Comparison of ENCODE assay signal across 28 cellular contexts in the genomic region with DNA sequence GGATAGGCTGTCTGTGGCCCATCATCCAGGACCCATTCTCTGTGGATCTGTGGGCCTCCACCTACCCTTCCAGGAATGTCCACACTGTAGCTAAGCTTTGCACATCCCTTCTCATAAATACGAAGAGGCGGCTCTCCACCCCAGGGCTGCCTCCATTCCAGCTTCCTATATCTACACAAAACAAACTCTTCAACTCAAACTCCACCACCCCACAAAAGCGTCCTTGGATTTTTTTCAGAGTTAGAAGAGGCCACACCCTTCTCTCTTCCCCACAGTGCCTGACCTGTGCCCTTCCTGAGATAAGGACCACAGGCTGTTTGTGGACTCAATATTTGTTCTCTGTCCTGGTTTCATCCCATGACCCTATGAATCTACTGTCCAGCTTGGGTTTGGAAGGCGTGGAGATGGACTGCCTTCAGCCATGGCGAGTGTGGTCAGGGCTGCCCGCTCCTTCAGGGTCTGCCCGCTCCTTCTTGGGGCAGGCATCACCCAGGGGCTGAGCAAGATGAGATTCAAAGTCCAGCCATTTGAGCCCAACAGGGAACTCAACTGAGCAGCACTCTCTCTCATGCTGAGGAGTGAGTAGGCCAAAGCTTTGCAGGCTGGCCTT. TPM values are rescaled to one million over a fixed set of nuclear protein-coding genes. Genes with fewer than 3 reads are reported as not detected.
DNase-seq lines count a peak whose midpoint lies in the region; ATAC-seq, FAIRE-seq and TF ChIP-seq lines count a peak whose summit lies in the region.
"Had no signal": no experiment of that assay in that cellular context is flagged by ENCODE, and none has a peak within 500 bp of the region (broad histone marks: within the 10 kb centered on the region; RNA-seq: fewer than 3 reads in every experiment).

No MANE protein-coding gene starts in this region.

- H3K36me3 Mint-ChIP-seq in WTC11 (peaks cover 11% of the 10 kb centered on the region), osteocyte (ENCODE audit: unreplicated experiment) (no peaks in the 10 kb centered on the region)
- H3K36me3 Mint-ChIP-seq: CD14-positive monocyte; CD8-positive, alpha-beta memory T cell had no signal

- H3K9me3 Mint-ChIP-seq in WTC11: peaks cover 25% of the 10 kb centered on the region
- H3K9me3 Mint-ChIP-seq in osteocyte (ENCODE audit: unreplicated experiment): peaks cover 5% of the 10 kb centered on the region

- H2AFZ ChIP-seq in HepG2 (ENCODE audit: low read length): no peak overlapping the region
- H2AFZ ChIP-seq in osteoblast (ENCODE audit: low read length): no peak overlapping the region

- TF ChIP-seq POLR2A in HepG2 (IDR thresholded peaks at IDR 0.05; ENCODE audit: insufficient read depth in 1 of 2, low read depth in 2 of 2, low read length in 2 of 2): 0 out of 4 replicates have a peak, but pooled peaks of 1 of the 2 experiments have one; percentile 34

- intact Hi-C loops in HepG2 (cut with micrococcal nuclease; ENCODE audit: unreplicated experiment) (no loop called here), lower lobe of right lung (cut with DNase I) (no loop called here)

- H3K9me3 ChIP-seq in HepG2 (ENCODE audit: low read length) (no peaks in the 10 kb centered on the region), lower lobe of right lung (no peaks in the 10 kb centered on the region), osteoblast (ENCODE audit: low read depth, low read length) (no peaks in the 10 kb centered on the region)
- H3K9me3 ChIP-seq: BE2C, HAP-1 had no signal

- H3K27ac ChIP-seq in HepG2 (ENCODE audit: extremely low read length, insufficient read depth, low read length): peak overlapping the region; percentile 64
- no peak overlapping the region for H3K27ac ChIP-seq in lower lobe of right lung
- no peak overlapping the region for H3K27ac ChIP-seq in osteoblast (ENCODE audit: low read depth, low read length)
- H3K27ac ChIP-seq: A549; BLaER1 treated with 17β-estradiol and CSF1 and Interleukin-3, amounts not matched to agents 10 nM and 100 nM had no signal

- no TSS peak for BruUV-seq in HepG2 (replicated peaks; lab: Mats Ljungman, UMichigan)

- POLR2A ChIA-PET in WTC11 (lab: Charles Lee): no interaction called here
- POLR2A ChIA-PET in HepG2 (lab: Yijun Ruan, JAX): interaction anchor here (0.8 to 1.9 kb wide), 23 partner anchors 11 to 229 kb away, joined by 3 to 20 read pairs (median 5); partner anchors contain the start of genes SERPINA1, SERPINA10, SERPINA11 and SERPINA3

- peaks cover 11% of the 10 kb centered on the region for H3K4me1 Mint-ChIP-seq in WTC11
- peaks cover 2% of the 10 kb centered on the region for H3K4me1 Mint-ChIP-seq in osteocyte (ENCODE audit: unreplicated experiment)
- H3K4me1 Mint-ChIP-seq: CD8-positive, alpha-beta memory T cell had no signal

- in situ Hi-C loops in HepG2 (cut with HindIII; ENCODE audit: extremely low pct_ligation_motif_present, low pct_unique_long_range_greater_than_20kb): no loop called here

- H3K9ac ChIP-seq in HepG2 (ENCODE audit: insufficient read depth, low read depth, low read length): 0 out of 2 replicates have a peak overlapping the region, but pooled peaks have one; percentile 3
- H3K9ac ChIP-seq: BLaER1 treated with 17β-estradiol and CSF1 and Interleukin-3, amounts not matched to agents 10 nM and 100 nM had no signal

- CTCF ChIA-PET in WTC11 (lab: Charles Lee) (interaction anchor here (0.6 to 1.8 kb wide), 3 partner anchors 27 to 726 kb away, joined by 3 to 14 read pairs (median 9); no protein-coding TSS in a partner anchor), HepG2 (lab: Yijun Ruan, JAX; ENCODE audit: low intra/inter-chr PET ratio, low total read pairs) (interaction anchor here (1.7 kb wide), 1 partner anchor 15 kb away, joined by 4 read pairs; no protein-coding TSS in a partner anchor)

- H3K27me3 ChIP-seq in HepG2 (ENCODE audit: control insufficient read depth in 1 of 2, insufficient read depth in 2 of 2, low read length in 2 of 2) (no peaks in the 10 kb centered on the region), lower lobe of right lung (ENCODE audit: low read depth) (peaks cover 6% of the 10 kb centered on the region), osteoblast (ENCODE audit: insufficient read depth, low read length) (peaks cover 23% of the 10 kb centered on the region)
- H3K27me3 ChIP-seq: BE2C; BLaER1 treated with 17β-estradiol and CSF1 and Interleukin-3, amounts not matched to agents 10 nM and 100 nM had no signal

- H3K4me2 ChIP-seq in HepG2 (ENCODE audit: low read depth, low read length) (peak overlapping the region; percentile 71), osteoblast (ENCODE audit: insufficient read depth, low read length) (no peak overlapping the region)
- H3K4me2 ChIP-seq: A549; BLaER1 treated with 17β-estradiol and CSF1 and Interleukin-3, amounts not matched to agents 10 nM and 100 nM had no signal

- H3K79me2 ChIP-seq in HepG2 (ENCODE audit: insufficient read depth, low read length): no peaks in the 10 kb centered on the region
- H3K79me2 ChIP-seq in osteoblast (ENCODE audit: insufficient read depth, low read length): no peaks in the 10 kb centered on the region

- FAIRE-seq in HepG2 (lab: Jason Lieb, UNC): peak; percentile 97
- FAIRE-seq: A549, D721Med, GM12878, GM18507, H54 had no signal

- DNase-seq in HuH-7 (ENCODE audit: low spot score) (peak; percentile 52), WTC11 (ENCODE audit: low spot score) (no peak), HepG2 (ENCODE audit: low spot score) (peak; percentile 95), osteocyte (ENCODE audit: extremely low spot score, unreplicated experiment) (peak; percentile 66), lower lobe of right lung (no peak), osteoblast (ENCODE audit: insufficient read length, low spot score, missing footprints) (no peak), NAMALWA (ENCODE audit: low spot score) (no peak)
- DNase-seq: 8988T; ACHN; AML-193; BE2C; CD4-positive, alpha-beta T cell; CD8-positive, alpha-beta memory T cell; DMS 273 treated with DMSO at 0.1 percent for 48 hours; DMS79; EL; GDM1; GOT3; HFFc6 had no signal

- H3K36me3 ChIP-seq in HepG2 (replicated peaks in 1 of 2; ENCODE audit: control insufficient read depth in 1 of 2, insufficient read depth in 2 of 2, low read length in 2 of 2): no peaks in the 10 kb centered on the region
- H3K36me3 ChIP-seq in lower lobe of right lung: no peaks in the 10 kb centered on the region
- H3K36me3 ChIP-seq in osteoblast (ENCODE audit: insufficient read depth, low read length): no peaks in the 10 kb centered on the region
- H3K36me3 ChIP-seq: BE2C; BLaER1 treated with 17β-estradiol and CSF1 and Interleukin-3, amounts not matched to agents 10 nM and 100 nM; HAP-1 had no signal

- TF ChIP-seq EP300 in HepG2 (IDR thresholded peaks at IDR 0.05; ENCODE audit: low read depth in 2 of 2, low read length in 2 of 2) (peak; percentile 77 to 94; a peak in 3 of 4 replicates), HepG2 (CRISPR knock-in tag; IDR thresholded peaks at IDR 0.05; ENCODE audit: borderline replicate concordance) (peak; percentile 82; the same call in 1 of the 2 replicates)

- no peak for TF ChIP-seq RAD21 in HepG2 (CRISPR knock-in tag; IDR thresholded peaks at IDR 0.05)

- peaks cover 7% of the 10 kb centered on the region for H3K27me3 Mint-ChIP-seq in WTC11 (ENCODE audit: low read depth)
- H3K27me3 Mint-ChIP-seq in osteocyte (ENCODE audit: unreplicated experiment): peaks cover 32% of the 10 kb centered on the region

- no peaks in the 10 kb centered on the region for H4K20me1 ChIP-seq in HepG2 (ENCODE audit: insufficient read depth, low read length)
- no peaks in the 10 kb centered on the region for H4K20me1 ChIP-seq in osteoblast (ENCODE audit: insufficient read depth, low read length)
- H4K20me1 ChIP-seq: BLaER1 treated with 17β-estradiol and CSF1 and Interleukin-3, amounts not matched to agents 10 nM and 100 nM had no signal

- TF ChIP-seq CTCF in WTC11 (IDR thresholded peaks at IDR 0.05) (no peak), HepG2 (CRISPR knock-in tag; IDR thresholded peaks at IDR 0.05) (0 out of 2 replicates have a peak, but pooled peaks have one; percentile 10), osteocyte (IDR thresholded peaks at IDR 0.05) (no peak), lower lobe of right lung (IDR thresholded peaks at IDR 0.05) (no peak), osteoblast (IDR thresholded peaks at IDR 0.05; ENCODE audit: extremely low read depth, low read depth, low read length) (no peak)

- H3K4me1 ChIP-seq in HepG2 (ENCODE audit: insufficient read depth, low read length) (peaks cover 75% of the 10 kb centered on the region), lower lobe of right lung (no peaks in the 10 kb centered on the region), osteoblast (ENCODE audit: insufficient read depth, low read length) (peaks cover 4% of the 10 kb centered on the region)
- H3K4me1 ChIP-seq: A549, BE2C, HAP-1 had no signal

- WGBS in HepG2 (ENCODE audit: low lambda C conversion rate): 8% methylated on average over 7 of the region's 7 CpGs

- H3K4me3 Mint-ChIP-seq in WTC11 (no peak overlapping the region), osteocyte (ENCODE audit: unreplicated experiment) (no peak overlapping the region)
- H3K4me3 Mint-ChIP-seq: CD14-positive monocyte; CD4-positive, alpha-beta T cell; CD8-positive, alpha-beta memory T cell; HFFc6 had no signal

- no peak overlapping the region for H3K27ac Mint-ChIP-seq in WTC11
- H3K27ac Mint-ChIP-seq in osteocyte (ENCODE audit: unreplicated experiment): no peak overlapping the region
- H3K27ac Mint-ChIP-seq: CD14-positive monocyte; CD4-positive, alpha-beta T cell; CD8-positive, alpha-beta memory T cell; HFFc6 had no signal

- ATAC-seq in WTC11: no peak
- peak; percentile 97 for ATAC-seq in HepG2
- no peak for ATAC-seq in lower lobe of right lung
- ATAC-seq in HG02798 (IDR thresholded peaks at IDR 0.05; ENCODE audit: poor library complexity, unreplicated experiment): no peak
- ATAC-seq: A549, GM12878 had no signal

- peak overlapping the region in 1 of 3 experiments; percentile 40; a peak in 2 of 6 replicates for H3K4me3 ChIP-seq in HepG2 (replicated peaks in 1 of 3; ENCODE audit: insufficient read depth in 1 of 3, low read depth in 2 of 3, low read length in 3 of 3)
- H3K4me3 ChIP-seq in lower lobe of right lung: no peak overlapping the region
- H3K4me3 ChIP-seq in osteoblast (ENCODE audit: insufficient read depth, low read length): no peak overlapping the region
- H3K4me3 ChIP-seq: A549; BLaER1 treated with 17β-estradiol and CSF1 and Interleukin-3, amounts not matched to agents 10 nM and 100 nM; GM12878; HAP-1 had no signal

RNA-seq across cellular contexts. Expression of gene SERPINA12, which starts 13.0 kb away (rescaled TPM):
- total RNA-seq in WTC11 (2021) (not detected in 3 replicates), HepG2 (2016; rRNA removed; fragmentation: Illumina TruSeq; extraction: Trizol) (not detected in 2 replicates), osteocyte (not detected in 2 replicates), lower lobe of right lung (not detected), osteoblast (not detected in 2 replicates)
- not detected in 2 replicates for total RNA-seq in HepG2 (2016; cell fraction: cytosol; rRNA removed; fragmentation: Illumina TruSeq; extraction: Trizol; ENCODE audit: low read depth)
- total RNA-seq in HepG2 (2016; cell fraction: insoluble cytoplasmic fraction; rRNA removed; fragmentation: Illumina TruSeq; extraction: Trizol): not detected in 2 replicates
- total RNA-seq in HepG2 (2016; cell fraction: membrane; rRNA removed; fragmentation: Illumina TruSeq; extraction: Trizol): not detected in 2 replicates
- total RNA-seq in HepG2 (2016; cell fraction: nucleus; rRNA removed; fragmentation: Illumina TruSeq; extraction: Trizol): not detected in 2 replicates
- polyA plus RNA-seq in HepG2 (2011; rRNA removed): 0.08 TPM in 1 of 2 replicates, not detected in the other
- polyA plus RNA-seq in HepG2 (2011; cell fraction: cytosol; rRNA removed): 0.07 TPM in 1 of 2 replicates, not detected in the other
- polyA plus RNA-seq in HepG2 (2011; cell fraction: nucleus; rRNA removed): not detected in 2 replicates
- polyA plus RNA-seq in HepG2 (2012): 9.8 and 20.4 TPM in 2 replicates
- not detected in 2 replicates for polyA plus RNA-seq in HepG2 (2016; cell fraction: cytosol; fragmentation: Illumina TruSeq; extraction: Trizol; ENCODE audit: low read depth)
- polyA plus RNA-seq in HepG2 (2016; cell fraction: insoluble cytoplasmic fraction; fragmentation: Illumina TruSeq; extraction: Trizol; ENCODE audit: low read depth): 0.11 TPM in 1 of 2 replicates, not detected in the other
- 0.08 TPM in 1 of 2 replicates, not detected in the other for polyA plus RNA-seq in HepG2 (2016; cell fraction: membrane; fragmentation: Illumina TruSeq; extraction: Trizol; ENCODE audit: low read depth)
- polyA plus RNA-seq in HepG2 (2016; cell fraction: nucleus; fragmentation: Illumina TruSeq; extraction: Trizol; ENCODE audit: insufficient read depth, low read depth): not detected in 2 replicates
- polyA minus RNA-seq in HepG2 (2011; rRNA and poly(A)+ RNA removed; ENCODE audit: low replicate concordance): 0.10 TPM in 1 of 2 replicates, not detected in the other
- polyA minus RNA-seq in HepG2 (2011; cell fraction: cytosol; rRNA and poly(A)+ RNA removed): not detected in 2 replicates
- not detected in 2 replicates for polyA minus RNA-seq in HepG2 (2011; cell fraction: nucleus; rRNA and poly(A)+ RNA removed)
- total RNA-seq: CD4-positive, alpha-beta T cell; CD8-positive, alpha-beta memory T cell; GM12878; HFFc6 had no signal
- polyA plus RNA-seq: A549; CD14-positive monocyte; CD8-positive, alpha-beta memory T cell; GM12878 had no signal

RNA-seq across cellular contexts. Expression of gene SERPINA4, which starts 39.0 kb away (rescaled TPM):
- total RNA-seq in WTC11 (2021) (0.14 to 0.25 TPM in 2 of 3 replicates, not detected in the other), HepG2 (2016; rRNA removed; fragmentation: Illumina TruSeq; extraction: Trizol) (17.2 and 39.1 TPM in 2 replicates), osteocyte (not detected in 2 replicates), lower lobe of right lung (not detected), osteoblast (not detected in 2 replicates)
- 5.1 and 5.2 TPM in 2 replicates for total RNA-seq in HepG2 (2016; cell fraction: cytosol; rRNA removed; fragmentation: Illumina TruSeq; extraction: Trizol; ENCODE audit: low read depth)
- total RNA-seq in HepG2 (2016; cell fraction: insoluble cytoplasmic fraction; rRNA removed; fragmentation: Illumina TruSeq; extraction: Trizol): 18.0 and 38.7 TPM in 2 replicates
- total RNA-seq in HepG2 (2016; cell fraction: membrane; rRNA removed; fragmentation: Illumina TruSeq; extraction: Trizol): 9.0 and 10.8 TPM in 2 replicates
- total RNA-seq in HepG2 (2016; cell fraction: nucleus; rRNA removed; fragmentation: Illumina TruSeq; extraction: Trizol): 31.1 and 34.0 TPM in 2 replicates
- polyA plus RNA-seq in HepG2 (2011; rRNA removed): 57.8 and 82.7 TPM in 2 replicates
- 51.9 and 68.1 TPM in 2 replicates for polyA plus RNA-seq in HepG2 (2011; cell fraction: cytosol; rRNA removed)
- polyA plus RNA-seq in HepG2 (2011; cell fraction: nucleus; rRNA removed): 26.7 and 38.8 TPM in 2 replicates
- polyA plus RNA-seq in HepG2 (2012): 39.8 and 51.8 TPM in 2 replicates
- 4.5 and 5.5 TPM in 2 replicates for polyA plus RNA-seq in HepG2 (2016; cell fraction: cytosol; fragmentation: Illumina TruSeq; extraction: Trizol; ENCODE audit: low read depth)
- 17.2 and 17.4 TPM in 2 replicates for polyA plus RNA-seq in HepG2 (2016; cell fraction: insoluble cytoplasmic fraction; fragmentation: Illumina TruSeq; extraction: Trizol; ENCODE audit: low read depth)
- polyA plus RNA-seq in HepG2 (2016; cell fraction: membrane; fragmentation: Illumina TruSeq; extraction: Trizol; ENCODE audit: low read depth): 7.7 and 8.0 TPM in 2 replicates
- polyA plus RNA-seq in HepG2 (2016; cell fraction: nucleus; fragmentation: Illumina TruSeq; extraction: Trizol; ENCODE audit: insufficient read depth, low read depth): 48.5 and 50.8 TPM in 2 replicates
- 48.7 TPM in 1 of 2 replicates, not detected in the other for polyA minus RNA-seq in HepG2 (2011; rRNA and poly(A)+ RNA removed; ENCODE audit: low replicate concordance)
- polyA minus RNA-seq in HepG2 (2011; cell fraction: cytosol; rRNA and poly(A)+ RNA removed): 12.7 and 23.3 TPM in 2 replicates
- 13.5 and 19.5 TPM in 2 replicates for polyA minus RNA-seq in HepG2 (2011; cell fraction: nucleus; rRNA and poly(A)+ RNA removed)
- total RNA-seq: CD4-positive, alpha-beta T cell; CD8-positive, alpha-beta memory T cell; HFFc6 had no signal
- polyA plus RNA-seq: CD14-positive monocyte; CD8-positive, alpha-beta memory T cell; GM12878 had no signal

RNA-seq across cellular contexts. Expression of gene SERPINA9, which starts 46.2 kb away (rescaled TPM):
- total RNA-seq in WTC11 (2021) (not detected in 3 replicates), HepG2 (2016; rRNA removed; fragmentation: Illumina TruSeq; extraction: Trizol) (not detected in 2 replicates), osteocyte (not detected in 2 replicates), lower lobe of right lung (not detected), osteoblast (under 0.01 and 0.29 TPM in 2 replicates)
- total RNA-seq in HepG2 (2016; cell fraction: cytosol; rRNA removed; fragmentation: Illumina TruSeq; extraction: Trizol; ENCODE audit: low read depth): not detected in 2 replicates
- not detected in 2 replicates for total RNA-seq in HepG2 (2016; cell fraction: insoluble cytoplasmic fraction; rRNA removed; fragmentation: Illumina TruSeq; extraction: Trizol)
- not detected in 2 replicates for total RNA-seq in HepG2 (2016; cell fraction: membrane; rRNA removed; fragmentation: Illumina TruSeq; extraction: Trizol)
- not detected in 2 replicates for total RNA-seq in HepG2 (2016; cell fraction: nucleus; rRNA removed; fragmentation: Illumina TruSeq; extraction: Trizol)
- 0.12 and 0.21 TPM in 2 replicates for polyA plus RNA-seq in HepG2 (2011; rRNA removed)
- 0.16 and 0.18 TPM in 2 replicates for polyA plus RNA-seq in HepG2 (2011; cell fraction: cytosol; rRNA removed)
- polyA plus RNA-seq in HepG2 (2011; cell fraction: nucleus; rRNA removed): 0.64 and 1.1 TPM in 2 replicates
- polyA plus RNA-seq in HepG2 (2012): 0.17 and 0.78 TPM in 2 replicates
- polyA plus RNA-seq in HepG2 (2016; cell fraction: cytosol; fragmentation: Illumina TruSeq; extraction: Trizol; ENCODE audit: low read depth): not detected in 2 replicates
- not detected in 2 replicates for polyA plus RNA-seq in HepG2 (2016; cell fraction: insoluble cytoplasmic fraction; fragmentation: Illumina TruSeq; extraction: Trizol; ENCODE audit: low read depth)
- polyA plus RNA-seq in HepG2 (2016; cell fraction: membrane; fragmentation: Illumina TruSeq; extraction: Trizol; ENCODE audit: low read depth): not detected in 2 replicates
- not detected in 2 replicates for polyA plus RNA-seq in HepG2 (2016; cell fraction: nucleus; fragmentation: Illumina TruSeq; extraction: Trizol; ENCODE audit: insufficient read depth, low read depth)
- polyA minus RNA-seq in HepG2 (2011; rRNA and poly(A)+ RNA removed; ENCODE audit: low replicate concordance): 0.12 TPM in 1 of 2 replicates, not detected in the other
- not detected in 2 replicates for polyA minus RNA-seq in HepG2 (2011; cell fraction: cytosol; rRNA and poly(A)+ RNA removed)
- 0.37 TPM in 1 of 2 replicates, not detected in the other for polyA minus RNA-seq in HepG2 (2011; cell fraction: nucleus; rRNA and poly(A)+ RNA removed)
- total RNA-seq: CD4-positive, alpha-beta T cell; CD8-positive, alpha-beta memory T cell; GM12878; HFFc6 had no signal
- polyA plus RNA-seq: A549; CD14-positive monocyte; CD8-positive, alpha-beta memory T cell had no signal

RNA-seq across cellular contexts. Expression of gene SERPINA5, which starts 59.0 kb away (rescaled TPM):
- total RNA-seq in WTC11 (2021) (1.5 to 3.2 TPM (median 2.2 TPM) in 3 replicates), HepG2 (2016; rRNA removed; fragmentation: Illumina TruSeq; extraction: Trizol) (237 and 498 TPM in 2 replicates), osteocyte (0.16 TPM in 1 of 2 replicates, not detected in the other), lower lobe of right lung (0.56 TPM), osteoblast (0.36 and 0.59 TPM in 2 replicates)
- total RNA-seq in HepG2 (2016; cell fraction: cytosol; rRNA removed; fragmentation: Illumina TruSeq; extraction: Trizol; ENCODE audit: low read depth): 71.6 and 82.2 TPM in 2 replicates
- total RNA-seq in HepG2 (2016; cell fraction: insoluble cytoplasmic fraction; rRNA removed; fragmentation: Illumina TruSeq; extraction: Trizol): 219 and 507 TPM in 2 replicates
- total RNA-seq in HepG2 (2016; cell fraction: membrane; rRNA removed; fragmentation: Illumina TruSeq; extraction: Trizol): 187 and 205 TPM in 2 replicates
- 372 and 429 TPM in 2 replicates for total RNA-seq in HepG2 (2016; cell fraction: nucleus; rRNA removed; fragmentation: Illumina TruSeq; extraction: Trizol)
- polyA plus RNA-seq in HepG2 (2011; rRNA removed): 449 and 569 TPM in 2 replicates
- polyA plus RNA-seq in HepG2 (2011; cell fraction: cytosol; rRNA removed): 331 and 435 TPM in 2 replicates
- 165 and 220 TPM in 2 replicates for polyA plus RNA-seq in HepG2 (2011; cell fraction: nucleus; rRNA removed)
- 423 and 569 TPM in 2 replicates for polyA plus RNA-seq in HepG2 (2012)
- 81.2 and 88.3 TPM in 2 replicates for polyA plus RNA-seq in HepG2 (2016; cell fraction: cytosol; fragmentation: Illumina TruSeq; extraction: Trizol; ENCODE audit: low read depth)
- polyA plus RNA-seq in HepG2 (2016; cell fraction: insoluble cytoplasmic fraction; fragmentation: Illumina TruSeq; extraction: Trizol; ENCODE audit: low read depth): 241 and 254 TPM in 2 replicates
- 159 and 171 TPM in 2 replicates for polyA plus RNA-seq in HepG2 (2016; cell fraction: membrane; fragmentation: Illumina TruSeq; extraction: Trizol; ENCODE audit: low read depth)
- 573 and 590 TPM in 2 replicates for polyA plus RNA-seq in HepG2 (2016; cell fraction: nucleus; fragmentation: Illumina TruSeq; extraction: Trizol; ENCODE audit: insufficient read depth, low read depth)
- polyA minus RNA-seq in HepG2 (2011; rRNA and poly(A)+ RNA removed; ENCODE audit: low replicate concordance): 0.30 and 414 TPM in 2 replicates
- polyA minus RNA-seq in HepG2 (2011; cell fraction: cytosol; rRNA and poly(A)+ RNA removed): 176 and 231 TPM in 2 replicates
- polyA minus RNA-seq in HepG2 (2011; cell fraction: nucleus; rRNA and poly(A)+ RNA removed): 87.0 and 105 TPM in 2 replicates
- total RNA-seq: CD4-positive, alpha-beta T cell; CD8-positive, alpha-beta memory T cell; HFFc6 had no signal
- polyA plus RNA-seq: CD14-positive monocyte; CD8-positive, alpha-beta memory T cell; GM12878 had no signal

Comparison
In these comparisons a context has a peak if more than half of its experiments do, and no peak if none do; other contexts are left out.
1. DNase-seq: peak in HuH-7 (single experiment), HepG2 (single experiment) and osteocyte (single experiment); none in WTC11 (single experiment), lower lobe of right lung (single experiment), osteoblast (single experiment) and NAMALWA (single experiment).